16 cellular contexts compared by ENCODE assay signal in genomic region chr17:76962858-76963257, GRCh38.
DNase-seq lines count a peak whose midpoint lies in the region; ATAC-seq and TF ChIP-seq lines count a peak whose summit lies in the region.
"Had no signal": no experiment of that assay in that cellular context is flagged by ENCODE, and none has a peak within 500 bp of the region (broad histone marks: within the 10 kb centered on the region; RNA-seq: fewer than 3 reads in every experiment).

No MANE protein-coding gene starts in this region.

- H3K4me3 Mint-ChIP-seq in activated T-helper 17 cell treated with anti-CD3 and anti-CD28 coated beads, Interleukin-2, amount 50 U/mL, for 72 hours, result no peak overlapping the region
- peak overlapping the region; percentile 22 for H3K4me3 Mint-ChIP-seq in endothelial cell (ENCODE audit: unreplicated experiment)
- H3K4me3 Mint-ChIP-seq: CD4-positive, alpha-beta memory T cell; GM23338 had no signal

- H3K27ac ChIP-seq in trophoblast cell (ENCODE audit: low read depth, low read length), result no peak overlapping the region

- H4K91ac ChIP-seq in trophoblast cell (ENCODE audit: low read depth, low read length), result no peak overlapping the region

- peak overlapping the region; percentile 68 for H3K23ac ChIP-seq in trophoblast cell (ENCODE audit: low read length)

- H2BK5ac ChIP-seq in trophoblast cell (ENCODE audit: low read depth, low read length, poor library complexity), result no peak overlapping the region

- no peak for TF ChIP-seq CTCF in endothelial cell (IDR thresholded peaks at IDR 0.05; ENCODE audit: unreplicated experiment)

- no peak overlapping the region for H3K18ac ChIP-seq in trophoblast cell (ENCODE audit: low read length)

- peaks cover 5% of the 10 kb centered on the region for H3K9me3 ChIP-seq in trophoblast cell (ENCODE audit: insufficient read depth, low read depth, low read length)
- H3K9me3 ChIP-seq: Caco-2, HAP-1 had no signal

- H3K4me1 Mint-ChIP-seq in activated T-helper 17 cell treated with anti-CD3 and anti-CD28 coated beads, Interleukin-2, amount 50 U/mL, for 72 hours, result peaks cover 3% of the 10 kb centered on the region
- H3K4me1 Mint-ChIP-seq in endothelial cell (ENCODE audit: unreplicated experiment), result peaks cover 48% of the 10 kb centered on the region

- no peak overlapping the region for H3K4me2 ChIP-seq in trophoblast cell (ENCODE audit: low read length)
- H3K4me2 ChIP-seq: GM23338 had no signal

- no CpG with 5 or more reads among the region's 1 CpG for WGBS in trophoblast cell (ENCODE audit: extremely low coverage, insufficient coverage, insufficient read length)

- ATAC-seq in activated T-helper 17 cell treated with anti-CD3 and anti-CD28 coated beads, Interleukin-2, amount 50 U/mL, for 72 hours (replicated peaks), result no peak
- ATAC-seq: GM12878, GM23338 had no signal

- no peak overlapping the region for H3K14ac ChIP-seq in trophoblast cell (ENCODE audit: low read length)

- no peak overlapping the region for H4K12ac ChIP-seq in trophoblast cell (ENCODE audit: low read depth, low read length)

- no peaks in the 10 kb centered on the region for H3K27me3 Mint-ChIP-seq in activated T-helper 17 cell treated with anti-CD3 and anti-CD28 coated beads, Interleukin-2, amount 50 U/mL, for 72 hours
- peaks cover 3% of the 10 kb centered on the region for H3K27me3 Mint-ChIP-seq in endothelial cell (ENCODE audit: unreplicated experiment)
- H3K27me3 Mint-ChIP-seq: CD4-positive, alpha-beta memory T cell had no signal

- no peak overlapping the region for H2AK5ac ChIP-seq in trophoblast cell (ENCODE audit: low read length)

- no peak for DNase-seq in endothelial cell (ENCODE audit: low spot score)
- no peak for DNase-seq in trophoblast cell
- DNase-seq in activated T-cell treated with anti-CD3 and anti-CD28 coated beads, Interleukin-2, amount 50 U/mL, for 1 hour, result no peak
- DNase-seq in retina, result no peak
- DNase-seq in DMS53 (lab: John Stamatoyannopoulos, UW), result no peak
- DNase-seq: C1 segment of cervical spinal cord; Caco-2; CD4-positive, alpha-beta memory T cell; DMS153; DMS79; EL; GDM1 had no signal

- no peak overlapping the region for H2AFZ ChIP-seq in trophoblast cell (ENCODE audit: insufficient read depth, low read length, poor library complexity)
- H2AFZ ChIP-seq: GM23338 had no signal

- no peak overlapping the region for H4K8ac ChIP-seq in trophoblast cell (ENCODE audit: low read depth, low read length)

- H3K4ac ChIP-seq in trophoblast cell (ENCODE audit: low read depth, low read length), result no peak overlapping the region

- H3K4me3 ChIP-seq in trophoblast cell (ENCODE audit: low read depth, low read length), result no peak overlapping the region
- H3K4me3 ChIP-seq: GM12878, GM23338, HAP-1 had no signal

- no peaks in the 10 kb centered on the region for H3K4me1 ChIP-seq in trophoblast cell (ENCODE audit: control insufficient read depth in 1 of 2, insufficient read depth in 2 of 2, low read length in 2 of 2)
- H3K4me1 ChIP-seq: Caco-2, HAP-1 had no signal

- no peaks in the 10 kb centered on the region for H3K36me3 ChIP-seq in trophoblast cell (ENCODE audit: control insufficient read depth in 1 of 2, insufficient read depth in 2 of 2, low read length in 2 of 2)
- H3K36me3 ChIP-seq: HAP-1 had no signal

- H3K27me3 ChIP-seq in trophoblast cell (ENCODE audit: insufficient read depth, low read length), result peaks cover under 1% of the 10 kb centered on the region

- H3K79me2 ChIP-seq in trophoblast cell (ENCODE audit: control insufficient read depth, insufficient read depth, low read length, poor library complexity), result no peaks in the 10 kb centered on the region

- peak overlapping the region; percentile 7 for H3K27ac Mint-ChIP-seq in activated T-helper 17 cell treated with anti-CD3 and anti-CD28 coated beads, Interleukin-2, amount 50 U/mL, for 72 hours
- no peak overlapping the region for H3K27ac Mint-ChIP-seq in endothelial cell (ENCODE audit: unreplicated experiment)
- H3K27ac Mint-ChIP-seq: GM23338 had no signal

- H3K9ac ChIP-seq in trophoblast cell (ENCODE audit: low read length), result no peak overlapping the region

- no peaks in the 10 kb centered on the region for H3K79me1 ChIP-seq in trophoblast cell (ENCODE audit: low read length)

- H2BK120ac ChIP-seq in trophoblast cell (ENCODE audit: insufficient read depth, low read length, poor library complexity), result no peak overlapping the region

- no peaks in the 10 kb centered on the region for H3K9me3 Mint-ChIP-seq in activated T-helper 17 cell treated with anti-CD3 and anti-CD28 coated beads, Interleukin-2, amount 50 U/mL, for 72 hours
- H3K9me3 Mint-ChIP-seq in endothelial cell (ENCODE audit: unreplicated experiment), result no peaks in the 10 kb centered on the region
- H3K9me3 Mint-ChIP-seq: CD4-positive, alpha-beta memory T cell; GM23338 had no signal

- no peak overlapping the region for H2BK12ac ChIP-seq in trophoblast cell (ENCODE audit: low read length)

- no peaks in the 10 kb centered on the region for H3K36me3 Mint-ChIP-seq in activated T-helper 17 cell treated with anti-CD3 and anti-CD28 coated beads, Interleukin-2, amount 50 U/mL, for 72 hours (ENCODE audit: low read depth)
- peaks cover 16% of the 10 kb centered on the region for H3K36me3 Mint-ChIP-seq in endothelial cell (ENCODE audit: low read depth, unreplicated experiment)
- H3K36me3 Mint-ChIP-seq: CD4-positive, alpha-beta memory T cell had no signal
